ENCODE assay signal across 11 cellular contexts in the genomic region with DNA sequence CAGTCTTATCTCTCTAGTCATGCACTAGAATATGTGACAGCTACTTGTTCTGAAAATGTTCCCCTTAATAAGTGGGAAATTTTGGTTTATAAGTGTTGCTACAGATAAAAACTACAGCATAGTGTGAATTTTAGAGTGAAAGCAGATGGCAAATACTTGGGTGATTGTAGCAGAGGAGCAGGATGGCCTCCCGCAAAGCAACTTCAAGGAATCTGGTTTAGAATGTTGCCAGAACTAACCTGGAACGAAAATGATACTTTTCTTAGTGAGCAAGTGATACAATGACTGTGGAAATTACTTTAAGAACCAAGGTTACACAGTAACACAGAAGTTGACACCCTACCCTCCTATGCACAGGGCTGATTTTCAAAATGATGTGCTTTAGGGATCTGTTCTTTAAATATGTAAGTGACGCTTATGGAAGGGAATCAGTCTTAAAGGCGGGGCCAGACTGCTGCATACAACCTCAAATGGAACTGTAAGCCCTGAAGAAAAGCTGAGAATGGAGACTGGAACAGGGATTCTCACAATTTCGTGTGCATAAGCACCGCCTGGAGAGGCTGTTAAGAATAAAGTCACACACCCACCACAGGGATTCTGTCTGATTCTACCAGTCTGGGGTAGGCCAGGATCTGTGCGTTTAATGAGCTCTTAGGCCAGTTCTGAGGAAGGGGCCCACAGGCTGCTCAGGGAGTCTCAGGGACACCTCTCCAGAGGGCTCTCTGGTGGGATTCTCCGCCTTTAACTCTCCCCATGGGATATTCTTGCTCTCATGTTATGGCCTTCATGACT.
A peak's percentile ranks its signal among the peaks of the same experiment; 100 is the strongest.
DNase-seq lines count a peak whose midpoint lies in the region; ATAC-seq and TF ChIP-seq lines count a peak whose summit lies in the region.
"Had no signal": no experiment of that assay in that cellular context is flagged by ENCODE, and none has a peak within 500 bp of the region (broad histone marks: within the 10 kb centered on the region; RNA-seq: fewer than 3 reads in every experiment).

No MANE protein-coding gene starts in this region.

- H3K27me3 ChIP-seq in GM23338 (ENCODE audit: insufficient read depth) (no peaks in the 10 kb centered on the region), esophagus squamous epithelium (no peaks in the 10 kb centered on the region), WERI-Rb-1 (ENCODE audit: insufficient read depth, low read depth, severe bottlenecking) (no peaks in the 10 kb centered on the region)
- H3K27me3 ChIP-seq: tibial artery had no signal

- H3K79me2 ChIP-seq in GM23338 (replicated peaks; ENCODE audit: insufficient read depth), result peaks cover 11% of the 10 kb centered on the region

- peaks cover 4% of the 10 kb centered on the region; the same call in 1 of the 3 replicates for H3K36me3 Mint-ChIP-seq in GM23338 (ENCODE audit: low read depth)
- H3K36me3 Mint-ChIP-seq in activated CD8-positive, alpha-beta T cell treated with anti-CD3 and anti-CD28 coated beads for 36 hours (ENCODE audit: low read depth), result peaks cover 70% of the 10 kb centered on the region

- H3K4me3 Mint-ChIP-seq in GM23338, result no peak overlapping the region
- no peak overlapping the region for H3K4me3 Mint-ChIP-seq in activated CD8-positive, alpha-beta T cell treated with anti-CD3 and anti-CD28 coated beads for 36 hours
- H3K4me3 Mint-ChIP-seq: activated B cell treated with CpG ODN at 0.5 μM for 24 hours had no signal

- no peaks in the 10 kb centered on the region for H3K36me3 ChIP-seq in GM23338 (ENCODE audit: insufficient read depth)
- H3K36me3 ChIP-seq in esophagus squamous epithelium, result no peaks in the 10 kb centered on the region
- no peaks in the 10 kb centered on the region for H3K36me3 ChIP-seq in WERI-Rb-1
- H3K36me3 ChIP-seq: tibial artery had no signal

- H3K9me3 ChIP-seq in esophagus squamous epithelium (no peaks in the 10 kb centered on the region), WERI-Rb-1 (ENCODE audit: severe bottlenecking) (no peaks in the 10 kb centered on the region)
- H3K9me3 ChIP-seq: mucosa of descending colon, tibial artery had no signal

- H3K9me2 ChIP-seq in GM23338 (ENCODE audit: insufficient read depth), result no peaks in the 10 kb centered on the region

- H3K27ac Mint-ChIP-seq in GM23338, result peak overlapping the region; percentile 29
- H3K27ac Mint-ChIP-seq in activated CD8-positive, alpha-beta T cell treated with anti-CD3 and anti-CD28 coated beads for 36 hours, result peak overlapping the region; percentile 81
- H3K27ac Mint-ChIP-seq: activated B cell treated with CpG ODN at 0.5 μM for 24 hours had no signal

- intact Hi-C loops in activated CD8-positive, alpha-beta T cell treated with anti-CD3 and anti-CD28 coated beads for 36 hours (cut with micrococcal nuclease), result no loop called here
- intact Hi-C loops in esophagus squamous epithelium (cut with DNase I), result no loop called here

- no peak for ATAC-seq in GM23338
- no peak for ATAC-seq in activated CD8-positive, alpha-beta T cell treated with anti-CD3 and anti-CD28 coated beads for 36 hours
- ATAC-seq: mucosa of descending colon had no signal

- POLR2A ChIA-PET in activated CD8-positive, alpha-beta T cell treated with anti-CD3 and anti-CD28 coated beads for 36 hours (lab: Charles Lee), result interaction anchor here (0.7 to 2.8 kb wide), 9 partner anchors 9 to 69 kb away, joined by 3 to 10 read pairs (median 4); no protein-coding TSS in a partner anchor

- H2AFZ ChIP-seq in GM23338, result no peak overlapping the region

- H3K4me1 ChIP-seq in GM23338 (ENCODE audit: insufficient read depth), result peaks cover 21% of the 10 kb centered on the region
- peaks cover 4 to 46% (median 16%) of the 10 kb centered on the region in 3 donors for H3K4me1 ChIP-seq in esophagus squamous epithelium
- H3K4me1 ChIP-seq: tibial artery had no signal

- CTCF ChIA-PET in activated CD8-positive, alpha-beta T cell treated with anti-CD3 and anti-CD28 coated beads for 36 hours (lab: Charles Lee), result interaction anchor here (1.0 to 2.8 kb wide), 6 partner anchors 9 to 53 kb away, joined by 3 to 11 read pairs (median 5); no protein-coding TSS in a partner anchor

- TF ChIP-seq POLR2A in esophagus squamous epithelium (IDR thresholded peaks at IDR 0.05), result no peak

- H3K27ac ChIP-seq in GM23338 (ENCODE audit: low read depth) (no peak overlapping the region), esophagus squamous epithelium (peak overlapping the region in 3 of 4 donors; percentile 62 to 72 (median 72)), skin epidermis (peak overlapping the region in 15 of 21 experiments; percentile 7 to 79 (median 52)), WERI-Rb-1 (no peak overlapping the region)
- H3K27ac ChIP-seq: tibial artery had no signal

- no peaks in the 10 kb centered on the region for H3K9me3 Mint-ChIP-seq in GM23338
- H3K9me3 Mint-ChIP-seq in activated CD8-positive, alpha-beta T cell treated with anti-CD3 and anti-CD28 coated beads for 36 hours, result peaks cover 2% of the 10 kb centered on the region
- H3K9me3 Mint-ChIP-seq: activated B cell treated with CpG ODN at 0.5 μM for 24 hours had no signal

- no peak overlapping the region for H3K4me2 ChIP-seq in GM23338

- peaks cover 5% of the 10 kb centered on the region for H3K27me3 Mint-ChIP-seq in GM23338 (ENCODE audit: insufficient read depth, low read depth, poor library complexity)
- H3K27me3 Mint-ChIP-seq in activated CD8-positive, alpha-beta T cell treated with anti-CD3 and anti-CD28 coated beads for 36 hours, result no peaks in the 10 kb centered on the region
- H3K27me3 Mint-ChIP-seq: activated B cell treated with CpG ODN at 0.5 μM for 24 hours had no signal

- H3K4me3 ChIP-seq in GM23338 (no peak overlapping the region), esophagus squamous epithelium (no peak overlapping the region), skin epidermis (no peak overlapping the region), WERI-Rb-1 (ENCODE audit: low read depth, low read length) (no peak overlapping the region)
- H3K4me3 ChIP-seq: mucosa of descending colon, tibial artery had no signal

- no peaks in the 10 kb centered on the region for H3F3A ChIP-seq in GM23338 (replicated peaks; ENCODE audit: low read depth)

- TF ChIP-seq CTCF in GM23338 (conservative IDR thresholded peaks at IDR 0.05; ENCODE audit: low read depth in 2 of 2) (no peak), esophagus squamous epithelium (IDR thresholded peaks at IDR 0.05) (no peak), WERI-Rb-1 (IDR thresholded peaks at IDR 0.05; ENCODE audit: low read depth, low read length) (no peak)
- no peak for TF ChIP-seq CTCF in activated CD8-positive, alpha-beta T cell treated with anti-CD3 and anti-CD28 coated beads for 36 hours (IDR thresholded peaks at IDR 0.05)

- no peaks in the 10 kb centered on the region for H4K20me1 ChIP-seq in GM23338 (replicated peaks; ENCODE audit: insufficient read depth)

- peaks cover 32% of the 10 kb centered on the region for H3K4me1 Mint-ChIP-seq in GM23338
- peaks cover 91% of the 10 kb centered on the region for H3K4me1 Mint-ChIP-seq in activated CD8-positive, alpha-beta T cell treated with anti-CD3 and anti-CD28 coated beads for 36 hours (ENCODE audit: low read depth)

- WGBS in esophagus squamous epithelium, 2 donors, result 82 to 91% methylated on average over 8 of the region's 8 CpGs

- DNase-seq in GM23338 (ENCODE audit: low spot score) (no peak), esophagus squamous epithelium (lab: John Stamatoyannopoulos, UW) (no peak), foreskin melanocyte (no peak), WERI-Rb-1 (no peak), GM03348 (ENCODE audit: low spot score) (no peak)
- no peak for DNase-seq in activated CD8-positive, alpha-beta T cell treated with anti-CD3 and anti-CD28 coated beads for 36 hours
- DNase-seq: activated B cell treated with CpG ODN at 0.5 μM for 24 hours, mucosa of descending colon, NCI-H2029, tibial artery had no signal

TF ChIP-seq in GM23338, 12 proteins besides CTCF, POLR2A, EP300 and RAD21 (continues in another document):
- TF ChIP-seq, protein P1, sequence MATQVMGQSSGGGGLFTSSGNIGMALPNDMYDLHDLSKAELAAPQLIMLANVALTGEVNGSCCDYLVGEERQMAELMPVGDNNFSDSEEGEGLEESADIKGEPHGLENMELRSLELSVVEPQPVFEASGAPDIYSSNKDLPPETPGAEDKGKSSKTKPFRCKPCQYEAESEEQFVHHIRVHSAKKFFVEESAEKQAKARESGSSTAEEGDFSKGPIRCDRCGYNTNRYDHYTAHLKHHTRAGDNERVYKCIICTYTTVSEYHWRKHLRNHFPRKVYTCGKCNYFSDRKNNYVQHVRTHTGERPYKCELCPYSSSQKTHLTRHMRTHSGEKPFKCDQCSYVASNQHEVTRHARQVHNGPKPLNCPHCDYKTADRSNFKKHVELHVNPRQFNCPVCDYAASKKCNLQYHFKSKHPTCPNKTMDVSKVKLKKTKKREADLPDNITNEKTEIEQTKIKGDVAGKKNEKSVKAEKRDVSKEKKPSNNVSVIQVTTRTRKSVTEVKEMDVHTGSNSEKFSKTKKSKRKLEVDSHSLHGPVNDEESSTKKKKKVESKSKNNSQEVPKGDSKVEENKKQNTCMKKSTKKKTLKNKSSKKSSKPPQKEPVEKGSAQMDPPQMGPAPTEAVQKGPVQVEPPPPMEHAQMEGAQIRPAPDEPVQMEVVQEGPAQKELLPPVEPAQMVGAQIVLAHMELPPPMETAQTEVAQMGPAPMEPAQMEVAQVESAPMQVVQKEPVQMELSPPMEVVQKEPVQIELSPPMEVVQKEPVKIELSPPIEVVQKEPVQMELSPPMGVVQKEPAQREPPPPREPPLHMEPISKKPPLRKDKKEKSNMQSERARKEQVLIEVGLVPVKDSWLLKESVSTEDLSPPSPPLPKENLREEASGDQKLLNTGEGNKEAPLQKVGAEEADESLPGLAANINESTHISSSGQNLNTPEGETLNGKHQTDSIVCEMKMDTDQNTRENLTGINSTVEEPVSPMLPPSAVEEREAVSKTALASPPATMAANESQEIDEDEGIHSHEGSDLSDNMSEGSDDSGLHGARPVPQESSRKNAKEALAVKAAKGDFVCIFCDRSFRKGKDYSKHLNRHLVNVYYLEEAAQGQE (IDR thresholded peaks at IDR 0.05; ENCODE audit: unreplicated experiment), result no peak
- TF ChIP-seq POLR2AphosphoS5 (IDR thresholded peaks at IDR 0.05; ENCODE audit: low read depth), result no peak
- TF ChIP-seq, protein P2, sequence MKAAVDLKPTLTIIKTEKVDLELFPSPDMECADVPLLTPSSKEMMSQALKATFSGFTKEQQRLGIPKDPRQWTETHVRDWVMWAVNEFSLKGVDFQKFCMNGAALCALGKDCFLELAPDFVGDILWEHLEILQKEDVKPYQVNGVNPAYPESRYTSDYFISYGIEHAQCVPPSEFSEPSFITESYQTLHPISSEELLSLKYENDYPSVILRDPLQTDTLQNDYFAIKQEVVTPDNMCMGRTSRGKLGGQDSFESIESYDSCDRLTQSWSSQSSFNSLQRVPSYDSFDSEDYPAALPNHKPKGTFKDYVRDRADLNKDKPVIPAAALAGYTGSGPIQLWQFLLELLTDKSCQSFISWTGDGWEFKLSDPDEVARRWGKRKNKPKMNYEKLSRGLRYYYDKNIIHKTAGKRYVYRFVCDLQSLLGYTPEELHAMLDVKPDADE (IDR thresholded peaks at IDR 0.05), result no peak
- no peak for TF ChIP-seq EZH2 (IDR thresholded peaks at IDR 0.05; ENCODE audit: low read depth, unreplicated experiment)
- no peak for TF ChIP-seq CREB1 (CRISPR knock-in tag; IDR thresholded peaks at IDR 0.05; ENCODE audit: low read depth)
- no peak for TF ChIP-seq ZNF114 (CRISPR knock-in tag; IDR thresholded peaks at IDR 0.05)
- TF ChIP-seq STAT1 (IDR thresholded peaks at IDR 0.05; ENCODE audit: unreplicated experiment), result no peak

Comparison
In these comparisons a context has a peak if more than half of its experiments do, and no peak if none do; other contexts are left out.
1. H3K27ac ChIP-seq: peak in esophagus squamous epithelium (3 of 4) and skin epidermis (15 of 21); none in GM23338 (single experiment) and WERI-Rb-1 (single experiment).